In the genomic region with DNA sequence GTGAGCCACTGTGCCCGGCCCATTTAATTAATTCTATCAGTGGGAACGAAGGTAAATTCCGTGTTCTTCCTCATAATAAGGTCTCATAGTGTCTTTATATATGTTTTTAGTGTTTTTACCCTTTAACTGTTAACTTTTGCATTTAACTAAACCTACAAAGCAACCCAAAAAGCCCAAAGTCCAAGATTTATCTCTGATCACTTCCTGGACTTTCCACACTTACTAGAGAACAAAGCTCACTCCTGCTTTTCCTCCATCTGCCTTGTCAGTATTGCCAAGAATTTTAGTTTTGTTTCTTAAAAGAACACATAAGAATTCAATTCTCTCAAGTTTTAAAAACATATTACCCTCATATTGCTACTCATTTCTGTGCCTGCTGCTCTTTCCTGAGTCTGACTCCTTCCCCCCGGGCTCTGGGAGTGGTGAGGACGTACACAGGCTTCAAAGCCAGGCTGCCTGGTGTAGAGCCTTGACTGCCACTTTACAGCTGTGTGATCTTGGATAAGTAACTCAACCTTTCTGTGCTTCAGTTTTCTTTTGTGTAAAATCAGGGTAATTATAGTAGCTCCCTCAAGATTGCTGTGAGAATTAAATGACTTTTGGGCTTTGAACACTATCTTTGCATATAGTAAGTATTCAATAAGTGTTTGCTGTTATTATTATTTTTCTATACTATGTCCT, we compare ENCODE assay signal across 15 cellular contexts. TPM values are rescaled to one million over a fixed set of nuclear protein-coding genes. Genes with fewer than 3 reads are reported as not detected.
A peak's percentile ranks its signal among the peaks of the same experiment; 100 is the strongest.
DNase-seq lines count a peak whose midpoint lies in the region; ATAC-seq and TF ChIP-seq lines count a peak whose summit lies in the region.
"Had no signal": no experiment of that assay in that cellular context is flagged by ENCODE, and none has a peak within 500 bp of the region (broad histone marks: within the 10 kb centered on the region; RNA-seq: fewer than 3 reads in every experiment).

No MANE protein-coding gene starts in this region.

- H3K36me3 Mint-ChIP-seq in CD4-positive, alpha-beta memory T cell, result peaks cover 5 to 18% of the 10 kb centered on the region in 2 donors
- H3K36me3 Mint-ChIP-seq in T-cell, result peaks cover 14% of the 10 kb centered on the region
- no peaks in the 10 kb centered on the region for H3K36me3 Mint-ChIP-seq in central memory CD8-positive, alpha-beta T cell (ENCODE audit: insufficient read depth)

- TF ChIP-seq RAD21 in liver (IDR thresholded peaks at IDR 0.05), result no peak

- H3K4me1 ChIP-seq in CD4-positive, alpha-beta memory T cell (ENCODE audit: insufficient read depth, low read length), result peaks cover 13% of the 10 kb centered on the region
- H3K4me1 ChIP-seq in liver (ENCODE audit: control insufficient read depth in 4 of 4, insufficient read depth in 4 of 4, low read length in 3 of 4), result peaks cover 0 to 15% (median 7%) of the 10 kb centered on the region in 4 donors
- H3K4me1 ChIP-seq: HAP-1 had no signal

- no peak overlapping the region for H3K27ac ChIP-seq in CD4-positive, alpha-beta memory T cell (ENCODE audit: low read depth, low read length)
- H3K27ac ChIP-seq in liver (ENCODE audit: low read depth in 1 of 2, low read length in 2 of 2), result peak overlapping the region; percentile 48 to 64
- H3K27ac ChIP-seq: BLaER1 treated with 17β-estradiol and CSF1 and Interleukin-3, amounts not matched to agents 10 nM and 100 nM; GM23248 had no signal

- peaks cover 9 to 22% (median 18%) of the 10 kb centered on the region in 4 donors for H3K4me1 Mint-ChIP-seq in CD4-positive, alpha-beta memory T cell
- peaks cover 14 to 25% (median 22%) of the 10 kb centered on the region in 3 donors for H3K4me1 Mint-ChIP-seq in T-cell
- H3K4me1 Mint-ChIP-seq in central memory CD8-positive, alpha-beta T cell, result peaks cover 5% of the 10 kb centered on the region

- ATAC-seq in T-cell (replicated peaks in 1 of 4), result no peak
- no peak for ATAC-seq in central memory CD8-positive, alpha-beta T cell (replicated peaks; ENCODE audit: extremely low read depth, poor library complexity, severe bottlenecking)

- H3K27me3 ChIP-seq in CD4-positive, alpha-beta memory T cell (ENCODE audit: insufficient read depth, low read length), result no peaks in the 10 kb centered on the region
- H3K27me3 ChIP-seq in liver (ENCODE audit: control insufficient read depth in 4 of 4, insufficient read depth in 4 of 4, low read length in 3 of 4), result no peaks in the 10 kb centered on the region
- H3K27me3 ChIP-seq: BLaER1 treated with 17β-estradiol and CSF1 and Interleukin-3, amounts not matched to agents 10 nM and 100 nM had no signal

- POLR2A ChIA-PET in CD4-positive, alpha-beta memory T cell (lab: Charles Lee; ENCODE audit: partially characterized antibody), result interaction anchor here (1.2 to 1.3 kb wide), 2 partner anchors 19 to 26 kb away, joined by 3 to 5 read pairs; no protein-coding TSS in a partner anchor
- POLR2A ChIA-PET in T-cell (lab: Charles Lee), result interaction anchor here (0.5 to 0.6 kb wide), 2 partner anchors 18 to 155 kb away, joined by 3 read pairs; no protein-coding TSS in a partner anchor

- H3K27me3 Mint-ChIP-seq in CD4-positive, alpha-beta memory T cell, result no peaks in the 10 kb centered on the region
- no peaks in the 10 kb centered on the region for H3K27me3 Mint-ChIP-seq in T-cell
- no peaks in the 10 kb centered on the region for H3K27me3 Mint-ChIP-seq in central memory CD8-positive, alpha-beta T cell
- H3K27me3 Mint-ChIP-seq: B cell had no signal

- no peak for DNase-seq in CD4-positive, alpha-beta memory T cell
- DNase-seq in T-cell, result no peak
- DNase-seq in central memory CD8-positive, alpha-beta T cell (ENCODE audit: low spot score in 2 of 2), result no peak
- DNase-seq in activated CD4-positive, alpha-beta T cell treated with anti-CD3 and anti-CD28 coated beads for 1 hour, result no peak
- DNase-seq in NK-92 treated with Interleukin-12 subunit alpha and Interleukin-12 subunit beta, amount 100 ng/mL, for 24 hours (lab: John Stamatoyannopoulos, UW), result no peak
- no peak for DNase-seq in GM19238 (ENCODE audit: insufficient read length, low spot score)
- no peak for DNase-seq in central memory CD4-positive, alpha-beta T cell
- DNase-seq: CD8-positive, alpha-beta memory T cell; COR-L47; GM23248 had no signal

- peak overlapping the region in 6 of 8 donors; percentile 46 to 78 (median 66) for H3K4me3 Mint-ChIP-seq in CD4-positive, alpha-beta memory T cell
- H3K4me3 Mint-ChIP-seq in T-cell, result peak overlapping the region in 2 of 3 donors; percentile 33 to 46
- H3K4me3 Mint-ChIP-seq in central memory CD8-positive, alpha-beta T cell, result no peak overlapping the region
- H3K4me3 Mint-ChIP-seq: B cell had no signal

- H3K36me3 ChIP-seq in CD4-positive, alpha-beta memory T cell (ENCODE audit: insufficient read depth, low read length), result no peaks in the 10 kb centered on the region
- H3K36me3 ChIP-seq in liver (ENCODE audit: control insufficient read depth in 4 of 4, insufficient read depth in 3 of 4, low read depth in 1 of 4, low read length in 3 of 4), result no peaks in the 10 kb centered on the region
- H3K36me3 ChIP-seq: HAP-1 had no signal

- no peak for TF ChIP-seq CTCF in liver (IDR thresholded peaks at IDR 0.05; ENCODE audit: low read depth, low read length, missing input control)

- CTCF ChIA-PET in CD4-positive, alpha-beta memory T cell (lab: Charles Lee; ENCODE audit: partially characterized antibody), result interaction anchor here (1.1 to 1.6 kb wide), 3 partner anchors 17 to 50 kb away, joined by 3 to 6 read pairs (median 3); no protein-coding TSS in a partner anchor
- CTCF ChIA-PET in T-cell (lab: Charles Lee), result no interaction called here

- peak overlapping the region in 1 of 2 donors; percentile 53 for H3K9ac ChIP-seq in liver (ENCODE audit: low read depth in 1 of 2, low read length in 2 of 2)
- H3K9ac ChIP-seq: BLaER1 treated with 17β-estradiol and CSF1 and Interleukin-3, amounts not matched to agents 10 nM and 100 nM; GM23248 had no signal

- 50% methylated on average over 5 of the region's 5 CpGs for WGBS in liver

- intact Hi-C loops in CD4-positive, alpha-beta memory T cell (cut with micrococcal nuclease), result no loop called here

- no peak overlapping the region for H3K4me3 ChIP-seq in CD4-positive, alpha-beta memory T cell (ENCODE audit: low read length in 2 of 2)
- peak overlapping the region in 1 of 3 donors; percentile 22 for H3K4me3 ChIP-seq in liver (ENCODE audit: low read depth in 1 of 3, low read length in 3 of 3)
- H3K4me3 ChIP-seq: GM23248, HAP-1 had no signal

- peaks cover 0 to 35% (median 18%) of the 10 kb centered on the region in 8 donors for H3K9me3 Mint-ChIP-seq in CD4-positive, alpha-beta memory T cell
- peaks cover 7 to 16% (median 10%) of the 10 kb centered on the region in 3 donors for H3K9me3 Mint-ChIP-seq in T-cell
- peaks cover 7% of the 10 kb centered on the region for H3K9me3 Mint-ChIP-seq in central memory CD8-positive, alpha-beta T cell

- peak overlapping the region in 3 of 7 donors; percentile 13 to 43 (median 25) for H3K27ac Mint-ChIP-seq in CD4-positive, alpha-beta memory T cell
- peak overlapping the region in 1 of 2 donors; percentile 45 for H3K27ac Mint-ChIP-seq in T-cell
- peak overlapping the region; percentile 16 for H3K27ac Mint-ChIP-seq in central memory CD8-positive, alpha-beta T cell (ENCODE audit: low read depth)
- H3K27ac Mint-ChIP-seq: B cell had no signal

- peaks cover 0 to 5% of the 10 kb centered on the region in 2 donors for H3K9me3 ChIP-seq in CD4-positive, alpha-beta memory T cell (ENCODE audit: control insufficient read depth in 1 of 2, low read length in 2 of 2)
- H3K9me3 ChIP-seq in liver (ENCODE audit: control insufficient read depth in 4 of 4, low read length in 3 of 4), result peaks cover 0 to 8% (median 3%) of the 10 kb centered on the region in 4 donors

TF ChIP-seq in liver, 16 proteins besides CTCF, POLR2A, EP300 and RAD21 (continues in another document):
- TF ChIP-seq JUND (IDR thresholded peaks at IDR 0.05) (no peak), FOXA2 (IDR thresholded peaks at IDR 0.05) (no peak), TAF1 (conservative IDR thresholded peaks at IDR 0.05) (no peak), SP1 (IDR thresholded peaks at IDR 0.05) (peak; percentile 82), YY1 (IDR thresholded peaks at IDR 0.05) (peak; percentile 50), FOXA1 (IDR thresholded peaks at IDR 0.05) (no peak), HNF4G (IDR thresholded peaks at IDR 0.05) (peak; percentile 59), HNF4A (conservative IDR thresholded peaks at IDR 0.05) (peak; percentile 91 to 92), GABPA (IDR thresholded peaks at IDR 0.05 in 1 of 2, conservative IDR thresholded peaks at IDR 0.05 in 1 of 2) (peak in 1 of 2 donors; percentile 65), RXRA (IDR thresholded peaks at IDR 0.05) (peak; percentile 19 to 42), EGR1 (IDR thresholded peaks at IDR 0.05; ENCODE audit: low read depth in 2 of 2) (no peak), NR2F2 (IDR thresholded peaks at IDR 0.05) (no peak)
- TF ChIP-seq, protein P1, sequence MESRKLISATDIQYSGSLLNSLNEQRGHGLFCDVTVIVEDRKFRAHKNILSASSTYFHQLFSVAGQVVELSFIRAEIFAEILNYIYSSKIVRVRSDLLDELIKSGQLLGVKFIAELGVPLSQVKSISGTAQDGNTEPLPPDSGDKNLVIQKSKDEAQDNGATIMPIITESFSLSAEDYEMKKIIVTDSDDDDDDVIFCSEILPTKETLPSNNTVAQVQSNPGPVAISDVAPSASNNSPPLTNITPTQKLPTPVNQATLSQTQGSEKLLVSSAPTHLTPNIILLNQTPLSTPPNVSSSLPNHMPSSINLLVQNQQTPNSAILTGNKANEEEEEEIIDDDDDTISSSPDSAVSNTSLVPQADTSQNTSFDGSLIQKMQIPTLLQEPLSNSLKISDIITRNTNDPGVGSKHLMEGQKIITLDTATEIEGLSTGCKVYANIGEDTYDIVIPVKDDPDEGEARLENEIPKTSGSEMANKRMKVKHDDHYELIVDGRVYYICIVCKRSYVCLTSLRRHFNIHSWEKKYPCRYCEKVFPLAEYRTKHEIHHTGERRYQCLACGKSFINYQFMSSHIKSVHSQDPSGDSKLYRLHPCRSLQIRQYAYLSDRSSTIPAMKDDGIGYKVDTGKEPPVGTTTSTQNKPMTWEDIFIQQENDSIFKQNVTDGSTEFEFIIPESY (IDR thresholded peaks at IDR 0.05), result no peak
- TF ChIP-seq, protein P2, sequence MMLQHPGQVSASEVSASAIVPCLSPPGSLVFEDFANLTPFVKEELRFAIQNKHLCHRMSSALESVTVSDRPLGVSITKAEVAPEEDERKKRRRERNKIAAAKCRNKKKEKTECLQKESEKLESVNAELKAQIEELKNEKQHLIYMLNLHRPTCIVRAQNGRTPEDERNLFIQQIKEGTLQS (IDR thresholded peaks at IDR 0.05), result no peak
- TF ChIP-seq, protein P3, sequence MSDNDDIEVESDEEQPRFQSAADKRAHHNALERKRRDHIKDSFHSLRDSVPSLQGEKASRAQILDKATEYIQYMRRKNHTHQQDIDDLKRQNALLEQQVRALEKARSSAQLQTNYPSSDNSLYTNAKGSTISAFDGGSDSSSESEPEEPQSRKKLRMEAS (IDR thresholded peaks at IDR 0.05), result peak; percentile 27

RNA-seq across cellular contexts. Expression of gene GPR155, which starts 24.9 kb away (rescaled TPM):
- total RNA-seq in CD4-positive, alpha-beta memory T cell, result 10 to 100 TPM; 18.2 to 20.4 TPM
- 10 to 100 TPM in 1 of 2 donors, 1 to 10 TPM in 1; 7.5 to 10.6 TPM for polyA plus RNA-seq in CD4-positive, alpha-beta memory T cell
- total RNA-seq in T-cell, result 10 to 100 TPM; 12.4 to 25.2 (median 17.8) TPM
- total RNA-seq in liver, result 1 to 10 TPM; 3.9 to 9.4 TPM
- 1 to 10 TPM; 3.1 to 5.0 TPM for polyA plus RNA-seq in liver
- total RNA-seq: HT-29 had no signal
